Comparison of ENCODE assay signal across 27 cellular contexts in genomic region chr14:59847711-59848110, GRCh38. TPM values are rescaled to one million over a fixed set of nuclear protein-coding genes. Genes with fewer than 3 reads are reported as not detected.
"Had no signal": no experiment of that assay in that cellular context is flagged by ENCODE, and none has a peak within 500 bp of the region (broad histone marks: within the 10 kb centered on the region; RNA-seq: fewer than 3 reads in every experiment).

No MANE protein-coding gene starts in this region.

- H3K36me3 Mint-ChIP-seq: activated CD4-positive, alpha-beta memory T cell treated with anti-CD3 and anti-CD28 coated beads for 36 hours; activated naive CD8-positive, alpha-beta T cell treated with anti-CD3 and anti-CD28 coated beads for 36 hours; memory B cell; naive thymus-derived CD8-positive, alpha-beta T cell had no signal

- ATAC-seq: body of pancreas; esophagus mucosa; left colon; naive thymus-derived CD8-positive, alpha-beta T cell; right cardiac atrium had no signal

- H3K4me3 Mint-ChIP-seq: activated CD4-positive, alpha-beta memory T cell treated with anti-CD3 and anti-CD28 coated beads for 36 hours; activated naive CD4-positive, alpha-beta T cell treated with anti-CD3 and anti-CD28 coated beads for 36 hours; activated naive CD8-positive, alpha-beta T cell treated with anti-CD3 and anti-CD28 coated beads for 36 hours; activated T-helper 1 cell treated with anti-CD3 and anti-CD28 coated beads, Interleukin-12 subunit alpha, Interleukin-12 subunit beta, Interleukin-2, Interleukin-4 antibody, amounts not matched to agents 30 ng/mL and 10 ng/mL and 1 ng/mL, durations not matched to agents 14 hours and 24 hours and 36 hours; endodermal cell; memory B cell; naive thymus-derived CD8-positive, alpha-beta T cell had no signal

- H3K27ac Mint-ChIP-seq: activated CD4-positive, alpha-beta memory T cell treated with anti-CD3 and anti-CD28 coated beads for 36 hours; activated naive CD4-positive, alpha-beta T cell treated with anti-CD3 and anti-CD28 coated beads for 36 hours; activated naive CD8-positive, alpha-beta T cell treated with anti-CD3 and anti-CD28 coated beads for 36 hours; activated T-helper 1 cell treated with anti-CD3 and anti-CD28 coated beads, Interleukin-12 subunit alpha, Interleukin-12 subunit beta, Interleukin-2, Interleukin-4 antibody, amounts not matched to agents 30 ng/mL and 10 ng/mL and 1 ng/mL, durations not matched to agents 14 hours and 24 hours and 36 hours; endodermal cell; memory B cell; naive thymus-derived CD8-positive, alpha-beta T cell had no signal

- DNase-seq: activated CD4-positive, alpha-beta memory T cell treated with anti-CD3 and anti-CD28 coated beads for 36 hours; activated CD4-positive, alpha-beta T cell treated with anti-CD3 and anti-CD28 coated beads for 4 hours; activated CD8-positive, alpha-beta memory T cell treated with anti-CD3 and anti-CD28 coated beads, Interleukin-2, amount 50 U/mL, for 4 hours; activated effector memory CD4-positive, alpha-beta T cell treated with anti-CD3 and anti-CD28 coated beads, Interleukin-2, amount 50 U/mL, for 16 hours; activated naive CD4-positive, alpha-beta T cell treated with anti-CD3 and anti-CD28 coated beads for 36 hours; activated naive CD8-positive, alpha-beta T cell treated with anti-CD3 and anti-CD28 coated beads for 36 hours; activated T-cell treated with anti-CD3 and anti-CD28 coated beads, Interleukin-2, amount 50 U/mL, for 1 hour; adrenal gland; aorta; endodermal cell; foreskin fibroblast; head of caudate nucleus; hippocampal formation; kidney; left colon; midbrain; naive thymus-derived CD8-positive, alpha-beta T cell; right cardiac atrium; spleen; stimulated activated naive CD4-positive, alpha-beta T cell; tibial artery had no signal

- H3K36me3 ChIP-seq: adrenal gland, spleen, suprapubic skin, tibial artery had no signal

- H3K4me1 Mint-ChIP-seq: endodermal cell had no signal

- H3K27ac ChIP-seq: adrenal gland, body of pancreas, spleen, suprapubic skin, tibial artery had no signal

- H3K9me3 Mint-ChIP-seq: activated CD4-positive, alpha-beta memory T cell treated with anti-CD3 and anti-CD28 coated beads for 36 hours; activated naive CD4-positive, alpha-beta T cell treated with anti-CD3 and anti-CD28 coated beads for 36 hours; activated naive CD8-positive, alpha-beta T cell treated with anti-CD3 and anti-CD28 coated beads for 36 hours; activated T-helper 1 cell treated with anti-CD3 and anti-CD28 coated beads, Interleukin-12 subunit alpha, Interleukin-12 subunit beta, Interleukin-2, Interleukin-4 antibody, amounts not matched to agents 30 ng/mL and 10 ng/mL and 1 ng/mL, durations not matched to agents 14 hours and 24 hours and 36 hours; endodermal cell; memory B cell; naive thymus-derived CD8-positive, alpha-beta T cell had no signal

- H3K9me3 ChIP-seq: adrenal gland, body of pancreas, spleen, suprapubic skin, tibial artery had no signal

- H3K4me1 ChIP-seq: adrenal gland, body of pancreas, suprapubic skin had no signal

- FAIRE-seq: kidney had no signal

- H3K4me3 ChIP-seq: adrenal gland, body of pancreas, spleen, suprapubic skin, tibial artery had no signal

- H3K27me3 ChIP-seq: adrenal gland, body of pancreas, spleen, suprapubic skin, tibial artery had no signal

RNA-seq across cellular contexts. Expression of gene RTN1, which starts 22.9 kb away (rescaled TPM):
- total RNA-seq: activated CD4-positive, alpha-beta memory T cell treated with anti-CD3 and anti-CD28 coated beads for 36 hours; activated CD8-positive, alpha-beta memory T cell treated with anti-CD3 and anti-CD28 coated beads for 36 hours; activated naive CD4-positive, alpha-beta T cell treated with anti-CD3 and anti-CD28 coated beads for 36 hours; activated naive CD8-positive, alpha-beta T cell treated with anti-CD3 and anti-CD28 coated beads for 36 hours; activated T-helper 1 cell treated with anti-CD3 and anti-CD28 coated beads, Interleukin-12 subunit alpha, Interleukin-12 subunit beta, Interleukin-2, Interleukin-4 antibody, amounts not matched to agents 30 ng/mL and 10 ng/mL and 1 ng/mL, durations not matched to agents 14 hours and 24 hours and 36 hours; naive thymus-derived CD8-positive, alpha-beta T cell had no signal
